ENCODE assay signal across 8 cellular contexts in genomic region chr2:208406474-208407451, GRCh38. TPM values are rescaled to one million over a fixed set of nuclear protein-coding genes. Genes with fewer than 3 reads are reported as not detected.
DNase-seq lines count a peak whose midpoint lies in the region; ATAC-seq and TF ChIP-seq lines count a peak whose summit lies in the region.

Gene PTH2R (plus strand): TSS chr2:208406792. CDS start chr2:208407044, 252 bp downstream.

- peaks cover 48% of the 10 kb centered on the region for H3K27me3 ChIP-seq in suprapubic skin

- peaks cover 70% of the 10 kb centered on the region for H3K27me3 Mint-ChIP-seq in T-helper 1 cell treated with Interleukin-12 subunit alpha and Interleukin-12 subunit beta and Interleukin-4 antibody, amounts not matched to agents 30 μg/mL and 1 μg/mL, for 36 hours (ENCODE audit: low read depth)
- H3K27me3 Mint-ChIP-seq in activated T-cell treated with anti-CD3 and anti-CD28 coated beads, Interleukin-2, amount 50 U/mL, for 72 hours (ENCODE audit: low read depth) = peaks cover 65% of the 10 kb centered on the region

- no peaks in the 10 kb centered on the region for H3K36me3 ChIP-seq in suprapubic skin

- H3K27ac Mint-ChIP-seq in T-helper 1 cell treated with Interleukin-12 subunit alpha and Interleukin-12 subunit beta and Interleukin-4 antibody, amounts not matched to agents 30 μg/mL and 1 μg/mL, for 36 hours = no peak within 1 kb of the TSS
- H3K27ac Mint-ChIP-seq in activated T-cell treated with anti-CD3 and anti-CD28 coated beads, Interleukin-2, amount 50 U/mL, for 72 hours = no peak within 1 kb of the TSS

- no peak within 1 kb of the TSS for H3K27ac ChIP-seq in suprapubic skin

- peak within 1 kb of the TSS; percentile 34 for H3K4me3 ChIP-seq in suprapubic skin

- peaks cover 13% of the 10 kb centered on the region for H3K4me1 ChIP-seq in suprapubic skin

- no peaks in the 10 kb centered on the region for H3K9me3 Mint-ChIP-seq in T-helper 1 cell treated with Interleukin-12 subunit alpha and Interleukin-12 subunit beta and Interleukin-4 antibody, amounts not matched to agents 30 μg/mL and 1 μg/mL, for 36 hours
- H3K9me3 Mint-ChIP-seq in activated T-cell treated with anti-CD3 and anti-CD28 coated beads, Interleukin-2, amount 50 U/mL, for 72 hours = no peaks in the 10 kb centered on the region

- TF ChIP-seq POLR2A in suprapubic skin (IDR thresholded peaks at IDR 0.05) = no peak

- TF ChIP-seq EP300 in suprapubic skin (IDR thresholded peaks at IDR 0.05) = no peak

- peak; percentile 22 to 41 for ATAC-seq in activated T-cell treated with anti-CD3 and anti-CD28 coated beads, Interleukin-2, amount 50 U/mL, for 72 hours (replicated peaks in 1 of 2)

- 18% methylated on average over 26 of the region's 82 CpGs for WGBS in suprapubic skin

- H3K4me1 Mint-ChIP-seq in T-helper 1 cell treated with Interleukin-12 subunit alpha and Interleukin-12 subunit beta and Interleukin-4 antibody, amounts not matched to agents 30 μg/mL and 1 μg/mL, for 36 hours (ENCODE audit: low read depth) = no peaks in the 10 kb centered on the region
- H3K4me1 Mint-ChIP-seq in activated T-cell treated with anti-CD3 and anti-CD28 coated beads, Interleukin-2, amount 50 U/mL, for 72 hours (ENCODE audit: low read depth) = peaks cover 4% of the 10 kb centered on the region

- H3K9me3 ChIP-seq in suprapubic skin = no peaks in the 10 kb centered on the region

- DNase-seq in T-helper 1 cell = no peak
- peak in 1 of 2 donors; percentile 1 for DNase-seq in activated T-cell treated with anti-CD3 and anti-CD28 coated beads, Interleukin-2, amount 50 U/mL, for 72 hours
- DNase-seq in iPS-NIHi11 (ENCODE audit: low spot score) = peak; percentile 67
- DNase-seq in suprapubic skin (ENCODE audit: low spot score in 2 of 2) = peak in 1 of 2 donors; percentile 48
- no peak for DNase-seq in amniotic stem cell (lab: John Stamatoyannopoulos, UW)
- DNase-seq in cerebellar nuclear complex (lab: John Stamatoyannopoulos, UW) = no peak
- DNase-seq in GM20000 (ENCODE audit: low spot score) = no peak

- TF ChIP-seq CTCF in suprapubic skin (IDR thresholded peaks at IDR 0.05) = no peak
- TF ChIP-seq CTCF in GM20000 (IDR thresholded peaks at IDR 0.05; ENCODE audit: extremely low read depth, missing control alignments) = no peak

- H3K4me3 Mint-ChIP-seq in T-helper 1 cell treated with Interleukin-12 subunit alpha and Interleukin-12 subunit beta and Interleukin-4 antibody, amounts not matched to agents 30 μg/mL and 1 μg/mL, for 36 hours = peak within 1 kb of the TSS; percentile 16
- peak within 1 kb of the TSS; percentile 48 to 56 for H3K4me3 Mint-ChIP-seq in activated T-cell treated with anti-CD3 and anti-CD28 coated beads, Interleukin-2, amount 50 U/mL, for 72 hours

- no peaks in the 10 kb centered on the region for H3K36me3 Mint-ChIP-seq in T-helper 1 cell treated with Interleukin-12 subunit alpha and Interleukin-12 subunit beta and Interleukin-4 antibody, amounts not matched to agents 30 μg/mL and 1 μg/mL, for 36 hours (ENCODE audit: low read depth)
- H3K36me3 Mint-ChIP-seq in activated T-cell treated with anti-CD3 and anti-CD28 coated beads, Interleukin-2, amount 50 U/mL, for 72 hours (ENCODE audit: insufficient read depth in 2 of 2) = no peaks in the 10 kb centered on the region

RNA-seq across cellular contexts. Expression of gene PTH2R, which starts in this region (rescaled TPM):
- total RNA-seq in activated T-cell treated with anti-CD3 and anti-CD28 coated beads, Interleukin-2, amount 50 U/mL, for 72 hours = under 1 TPM; 0.12 to 0.28 TPM
- under 1 TPM in 1 of 4 donors, not detected in 3; 0.56 TPM for total RNA-seq in suprapubic skin

Comparison
In these comparisons a context has a peak if more than half of its experiments do, and no peak if none do; other contexts are left out.
1. Peak in ATAC-seq in activated T-cell treated with anti-CD3 and anti-CD28 coated beads, Interleukin-2, amount 50 U/mL, for 72 hours; RNA of the gene not detected or under 1 TPM.